ENCODE assay signal across 1 cellular context in the genomic region with DNA sequence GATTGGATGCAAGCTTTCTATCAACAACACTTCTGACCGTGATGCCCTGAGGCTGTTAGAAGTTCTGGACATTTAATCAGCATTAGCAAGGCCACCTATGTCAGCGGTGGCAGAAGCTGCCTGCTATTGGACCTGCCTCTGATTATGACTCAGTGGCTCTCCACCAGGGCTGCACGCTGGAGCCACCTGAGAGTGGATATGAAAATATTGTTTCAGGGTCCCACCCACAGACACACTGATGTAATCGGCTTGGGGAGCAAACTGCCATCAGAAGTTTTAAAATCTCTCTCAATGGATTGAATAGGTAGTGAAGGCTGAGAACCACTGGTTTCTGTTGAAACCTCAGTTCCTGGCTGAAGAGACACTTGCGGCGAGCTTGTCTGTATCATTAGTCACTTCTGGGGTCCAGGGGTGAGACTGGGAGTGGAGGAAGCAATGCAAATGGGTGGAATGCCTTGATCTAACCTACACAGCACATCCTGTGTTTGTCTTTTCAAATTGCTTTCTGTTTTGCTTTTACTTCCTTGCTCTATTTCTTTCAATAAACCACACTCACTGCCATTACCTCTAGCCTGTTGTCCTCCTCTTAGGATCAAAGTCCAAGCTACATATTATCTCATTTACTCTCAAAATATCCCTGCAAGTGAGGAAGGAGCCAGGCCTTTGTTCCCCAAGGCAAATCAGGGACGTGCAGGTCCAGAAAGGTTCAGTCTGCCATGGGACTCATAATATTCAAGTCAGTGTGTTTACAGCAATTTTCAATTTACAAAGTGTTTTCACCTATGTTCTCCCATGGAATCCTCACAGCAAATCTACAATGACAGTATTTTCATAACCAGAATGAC.
TF ChIP-seq lines count a peak whose summit lies in the region.

No MANE protein-coding gene starts in this region.

TF ChIP-seq in IMR-90, 13 proteins besides CTCF, POLR2A, EP300 and RAD21 (continued from another document):
- TF ChIP-seq MAZ (IDR thresholded peaks at IDR 0.05; ENCODE audit: borderline replicate concordance, low read depth, low read length) (no peak), FOS (IDR thresholded peaks at IDR 0.05; ENCODE audit: low read depth, low read length) (no peak), MAFK (IDR thresholded peaks at IDR 0.05; ENCODE audit: low read depth, low read length) (no peak), RCOR1 (IDR thresholded peaks at IDR 0.05; ENCODE audit: insufficient replicate concordance, low read length) (no peak), SMC3 (IDR thresholded peaks at IDR 0.05; ENCODE audit: low read depth, low read length) (no peak)
- TF ChIP-seq, protein P1, sequence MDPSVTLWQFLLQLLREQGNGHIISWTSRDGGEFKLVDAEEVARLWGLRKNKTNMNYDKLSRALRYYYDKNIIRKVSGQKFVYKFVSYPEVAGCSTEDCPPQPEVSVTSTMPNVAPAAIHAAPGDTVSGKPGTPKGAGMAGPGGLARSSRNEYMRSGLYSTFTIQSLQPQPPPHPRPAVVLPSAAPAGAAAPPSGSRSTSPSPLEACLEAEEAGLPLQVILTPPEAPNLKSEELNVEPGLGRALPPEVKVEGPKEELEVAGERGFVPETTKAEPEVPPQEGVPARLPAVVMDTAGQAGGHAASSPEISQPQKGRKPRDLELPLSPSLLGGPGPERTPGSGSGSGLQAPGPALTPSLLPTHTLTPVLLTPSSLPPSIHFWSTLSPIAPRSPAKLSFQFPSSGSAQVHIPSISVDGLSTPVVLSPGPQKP (IDR thresholded peaks at IDR 0.05; ENCODE audit: borderline replicate concordance, low read depth, low read length), result no peak
